ENCODE assay signal across 32 cellular contexts in the genomic region with DNA sequence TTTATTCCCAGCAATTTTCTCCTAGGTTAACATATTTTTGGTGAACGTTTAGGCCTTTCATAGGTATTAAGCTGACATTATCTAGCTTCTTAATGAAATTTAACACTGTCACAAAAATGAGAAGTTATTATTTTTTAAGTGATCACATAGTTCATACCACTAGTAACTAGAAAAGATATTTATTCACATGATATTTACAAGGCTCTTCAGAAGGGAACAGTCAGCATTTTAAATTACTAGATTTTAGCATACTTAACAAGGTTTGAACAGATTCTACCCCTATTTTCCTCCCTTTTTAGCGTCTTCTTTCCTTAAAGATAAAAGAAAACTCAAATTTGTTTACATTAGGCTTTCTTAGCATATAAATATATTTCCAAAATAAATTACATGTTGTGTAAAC.
"Had no signal": no experiment of that assay in that cellular context is flagged by ENCODE, and none has a peak within 500 bp of the region (broad histone marks: within the 10 kb centered on the region; RNA-seq: fewer than 3 reads in every experiment).

No MANE protein-coding gene starts in this region.

- H3K27me3 ChIP-seq: adrenal gland, body of pancreas, brain microvascular endothelial cell, breast epithelium had no signal

- ATAC-seq: activated CD8-positive, alpha-beta T cell treated with anti-CD3 and anti-CD28 coated beads for 36 hours; activated naive CD4-positive, alpha-beta T cell treated with anti-CD3 and anti-CD28 coated beads, Interleukin-2, amount 50 U/mL, for 72 hours; activated T-cell treated with anti-CD3 and anti-CD28 coated beads, Interleukin-2, amount 50 U/mL, for 4 hours; activated T-cell treated with anti-CD3 and anti-CD28 coated beads, Interleukin-2, amount 50 U/mL, for 72 hours; activated T-helper 17 cell treated with anti-CD3 and anti-CD28 coated beads, Interleukin-2, amount 50 U/mL, for 72 hours; body of pancreas had no signal

- FAIRE-seq: astrocyte had no signal

- H3K36me3 ChIP-seq: adrenal gland, breast epithelium had no signal

- H3K9me3 ChIP-seq: adrenal gland, body of pancreas had no signal

- DNase-seq: activated B cell treated with CpG ODN at 0.5 μM for 24 hours; activated CD4-positive, alpha-beta memory T cell treated with anti-CD3 and anti-CD28 coated beads for 36 hours; activated CD4-positive, alpha-beta T cell treated with anti-CD3 and anti-CD28 coated beads for 4 hours; activated CD4-positive, alpha-beta T cell treated with anti-CD3 and anti-CD28 coated beads, Interleukin-2, amount 10 ng/mL, durations not matched to agents 24 days and 14 days; activated CD4-positive, alpha-beta T cell treated with anti-CD3 and anti-CD28 coated beads, Interleukin-2, amount 50 U/mL, for 1 hour; activated CD4-positive, alpha-beta T cell treated with anti-CD3 and anti-CD28 coated beads, Interleukin-2, amount 50 U/mL, for 4 hours; activated CD4-positive, CD25-positive, alpha-beta regulatory T cell treated with anti-CD3 and anti-CD28 coated beads, Interleukin-2, amount 50 U/mL, for 72 hours; activated CD8-positive, alpha-beta memory T cell treated with anti-CD3 and anti-CD28 coated beads, Interleukin-2, amount 50 U/mL, for 4 hours; activated CD8-positive, alpha-beta T cell treated with anti-CD3 and anti-CD28 coated beads for 36 hours; activated effector memory CD4-positive, alpha-beta T cell treated with anti-CD3 and anti-CD28 coated beads, Interleukin-2, amount 50 U/mL, for 16 hours; activated gamma-delta T cell treated with Interleukin-2 at 50 U/mL for 16 hours; activated naive CD4-positive, alpha-beta T cell; activated naive CD4-positive, alpha-beta T cell treated with anti-CD3 and anti-CD28 coated beads for 36 hours; activated naive CD4-positive, alpha-beta T cell treated with anti-CD3 and anti-CD28 coated beads, Interleukin-2, amount 50 U/mL, for 16 hours; activated naive CD8-positive, alpha-beta T cell treated with anti-CD3 and anti-CD28 coated beads for 36 hours; activated T-cell treated with anti-CD3 and anti-CD28 coated beads for 4 hours; activated T-cell treated with anti-CD3 and anti-CD28 coated beads, Interleukin-2, amount 50 U/mL, for 1 hour; activated T-cell treated with anti-CD3 and anti-CD28 coated beads, Interleukin-2, amount 50 U/mL, for 4 hours; activated T-cell treated with anti-CD3 and anti-CD28 coated beads, Interleukin-2, amount 50 U/mL, for 72 hours; adrenal gland; amniotic stem cell; aorta; body of pancreas; brain microvascular endothelial cell; central memory CD4-positive, alpha-beta T cell; T-helper 2 cell; T-helper 9 cell had no signal

- H3K27ac ChIP-seq: adrenal gland, body of pancreas, brain microvascular endothelial cell, breast epithelium, VCaP had no signal

- H3K4me1 ChIP-seq: adrenal gland, body of pancreas, breast epithelium had no signal

- H3K4me3 ChIP-seq: adrenal gland, body of pancreas, breast epithelium had no signal
